In genomic region chr18:55585050-55585449, GRCh38 we compare ENCODE assay signal across 12 cellular contexts. TPM values are rescaled to one million over a fixed set of nuclear protein-coding genes. Genes with fewer than 3 reads are reported as not detected.
DNase-seq lines count a peak whose midpoint lies in the region; ATAC-seq and TF ChIP-seq lines count a peak whose summit lies in the region.
"Had no signal": no experiment of that assay in that cellular context is flagged by ENCODE, and none has a peak within 500 bp of the region (broad histone marks: within the 10 kb centered on the region; RNA-seq: fewer than 3 reads in every experiment).

No MANE protein-coding gene starts in this region.

- H2BK120ac ChIP-seq in H9 (ENCODE audit: low read depth, low read length, poor library complexity, severe bottlenecking): no peak overlapping the region

- H3K36me3 Mint-ChIP-seq in H9 (ENCODE audit: insufficient read depth in 1 of 3, low read depth in 3 of 3) (peaks cover 9 to 35% (median 20%) of the 10 kb centered on the region in 3 experiments; a peak in 6 of 7 replicates), Calu3 (ENCODE audit: insufficient read depth, unreplicated experiment) (peaks cover 5% of the 10 kb centered on the region)

- TF ChIP-seq CTCF in H9 (conservative IDR thresholded peaks at IDR 0.05) (no peak), mammary epithelial cell (conservative IDR thresholded peaks at IDR 0.05 in 1 of 2, IDR thresholded peaks at IDR 0.05 in 1 of 2; ENCODE audit: extremely low read depth in 1 of 2, insufficient read depth in 1 of 2, low read depth in 1 of 2, low read length in 2 of 2) (no peak), lower lobe of right lung (IDR thresholded peaks at IDR 0.05) (no peak), stomach (IDR thresholded peaks at IDR 0.05) (no peak), Calu3 (IDR thresholded peaks at IDR 0.05; ENCODE audit: unreplicated experiment) (no peak)

- DNase-seq in H9 (no peak), mammary epithelial cell (no peak), lower lobe of right lung (no peak), stomach (no peak), anterior cingulate cortex (lab: John Stamatoyannopoulos, UW) (no peak), Calu3 (no peak), SHP77 (lab: John Stamatoyannopoulos, UW) (no peak)
- DNase-seq in effector CD8-positive, alpha-beta T cell (lab: John Stamatoyannopoulos, UW): no peak
- DNase-seq: activated T-cell treated with anti-CD3 and anti-CD28 coated beads for 4 hours; stimulated activated CD4-positive, alpha-beta T cell treated with anti-CD3 and anti-CD28 coated beads, Interleukin-1b, Interleukin-23, amount 100 ng/mL, for 48 hours had no signal

- H2AFZ ChIP-seq in H9 (ENCODE audit: low read length) (no peak overlapping the region), mammary epithelial cell (ENCODE audit: low read depth, low read length) (peak overlapping the region; percentile 75)

- no peak overlapping the region for H2BK5ac ChIP-seq in H9 (ENCODE audit: insufficient read length, low read length)

- H2BK20ac ChIP-seq in H9 (ENCODE audit: low read depth, low read length, poor library complexity, severe bottlenecking): no peak overlapping the region

- no peak overlapping the region for H3K56ac ChIP-seq in H9 (ENCODE audit: insufficient read length, low read depth, low read length)

- no peaks in the 10 kb centered on the region for H3K27me3 Mint-ChIP-seq in H9 (ENCODE audit: low read depth)
- no peaks in the 10 kb centered on the region for H3K27me3 Mint-ChIP-seq in Calu3 (ENCODE audit: unreplicated experiment)
- H3K27me3 Mint-ChIP-seq: dendritic cell treated with granulocyte-macrophage colony-stimulating factor and Interleukin-4, amounts not matched to agents 40 ng/mL and 50 ng/mL, for 4 days had no signal

- H3K9ac ChIP-seq in H9 (ENCODE audit: extremely low read depth, insufficient read length, low read length) (no peak overlapping the region), mammary epithelial cell (ENCODE audit: insufficient read depth, low read length) (no peak overlapping the region)

- H3K9me3 Mint-ChIP-seq in H9 (no peaks in the 10 kb centered on the region), Calu3 (ENCODE audit: low read depth, unreplicated experiment) (no peaks in the 10 kb centered on the region)
- H3K9me3 Mint-ChIP-seq: dendritic cell treated with granulocyte-macrophage colony-stimulating factor and Interleukin-4, amounts not matched to agents 40 ng/mL and 50 ng/mL, for 4 days had no signal

- no peak overlapping the region for H2AK5ac ChIP-seq in H9 (ENCODE audit: insufficient read length, low read length)

- no peak overlapping the region for H4K8ac ChIP-seq in H9 (replicated peaks; ENCODE audit: insufficient read length, low read depth, low read length)

- ATAC-seq in lower lobe of right lung: no peak
- ATAC-seq: HepG2 had no signal

- H3K4me2 ChIP-seq in H9 (ENCODE audit: insufficient read depth, insufficient read length, low read length): peak overlapping the region; percentile 43
- no peak overlapping the region for H3K4me2 ChIP-seq in mammary epithelial cell (ENCODE audit: insufficient read depth, low read depth, low read length)

- H3K4ac ChIP-seq in H9 (ENCODE audit: low read depth, low read length): no peak overlapping the region

- no peak overlapping the region for H3K4me3 ChIP-seq in mammary epithelial cell (replicated peaks in 1 of 3; ENCODE audit: insufficient read depth in 1 of 3, low read depth in 2 of 3, low read length in 3 of 3)
- peak overlapping the region; percentile 74 for H3K4me3 ChIP-seq in lower lobe of right lung
- H3K4me3 ChIP-seq in stomach: peak overlapping the region; percentile 57 to 71 (median 62)

- H3K36me3 ChIP-seq in mammary epithelial cell (ENCODE audit: insufficient read depth, low read length): no peaks in the 10 kb centered on the region
- no peaks in the 10 kb centered on the region for H3K36me3 ChIP-seq in lower lobe of right lung
- no peaks in the 10 kb centered on the region for H3K36me3 ChIP-seq in stomach

- no peak overlapping the region for H4K5ac ChIP-seq in H9 (ENCODE audit: insufficient read length, low read depth, low read length)

- no peak overlapping the region for H3K27ac ChIP-seq in H9 (ENCODE audit: insufficient read length, low read depth, low read length)
- no peak overlapping the region for H3K27ac ChIP-seq in mammary epithelial cell (ENCODE audit: insufficient read depth, low read depth, low read length)
- H3K27ac ChIP-seq in lower lobe of right lung: peak overlapping the region; percentile 50
- peak overlapping the region in 4 of 5 donors; percentile 5 to 91 (median 88) for H3K27ac ChIP-seq in stomach

- peaks cover 9% of the 10 kb centered on the region; the same call in 1 of the 2 replicates for H3K79me2 ChIP-seq in H9 (ENCODE audit: insufficient read depth, low read length)
- peaks cover 3% of the 10 kb centered on the region for H3K79me2 ChIP-seq in mammary epithelial cell (ENCODE audit: insufficient read depth, low read length)

- H3K4me1 ChIP-seq in H9 (ENCODE audit: insufficient read depth, low read length): peaks cover 10% of the 10 kb centered on the region; the same call in 1 of the 2 replicates
- H3K4me1 ChIP-seq in mammary epithelial cell (ENCODE audit: insufficient read depth, low read length): peaks cover 7% of the 10 kb centered on the region
- peaks cover 9% of the 10 kb centered on the region for H3K4me1 ChIP-seq in lower lobe of right lung
- peaks cover 0 to 27% (median 4%) of the 10 kb centered on the region in 4 donors for H3K4me1 ChIP-seq in stomach

- TF ChIP-seq EP300 in stomach (IDR thresholded peaks at IDR 0.05): no peak

- no peaks in the 10 kb centered on the region for H4K20me1 ChIP-seq in H9 (ENCODE audit: control insufficient read depth, insufficient read depth, insufficient read length)
- no peaks in the 10 kb centered on the region for H4K20me1 ChIP-seq in mammary epithelial cell (ENCODE audit: insufficient read depth, low read length)

- no peak overlapping the region for H2BK12ac ChIP-seq in H9 (ENCODE audit: insufficient read length, low read depth, low read length)

- H3K27me3 ChIP-seq in H9 (ENCODE audit: insufficient read depth, low read length) (no peaks in the 10 kb centered on the region), mammary epithelial cell (ENCODE audit: insufficient read depth, low read length) (no peaks in the 10 kb centered on the region), lower lobe of right lung (ENCODE audit: low read depth) (no peaks in the 10 kb centered on the region), stomach (peaks cover 0 to 12% (median 0%) of the 10 kb centered on the region in 3 donors)

- H3T11ph ChIP-seq in H9 (ENCODE audit: low read length): no peak overlapping the region

- no peak overlapping the region for H3K14ac ChIP-seq in H9 (ENCODE audit: insufficient read depth, low read length)

- CTCF ChIA-PET in mammary epithelial cell (lab: Charles Lee; ENCODE audit: low non-redundant PET) (no interaction called here), Calu3 (lab: Charles Lee) (interaction anchor here (0.7 kb wide), 1 partner anchor 685 kb away, joined by 3 read pairs; no protein-coding TSS in a partner anchor)

- H3K23ac ChIP-seq in H9 (ENCODE audit: insufficient read length, low read depth, low read length): no peak overlapping the region

- dilution Hi-C loops in mammary epithelial cell (cut with HindIII; ENCODE audit: low sequenced_read_pairs): no loop called here

- H3K4me3 Mint-ChIP-seq in H9: peak overlapping the region; percentile 86 to 95
- no peak overlapping the region for H3K4me3 Mint-ChIP-seq in Calu3 (ENCODE audit: low read depth, unreplicated experiment)

- peak overlapping the region in 2 of 3 experiments; percentile 32 to 81; a peak in 5 of 7 replicates for H3K27ac Mint-ChIP-seq in H9
- no peak overlapping the region for H3K27ac Mint-ChIP-seq in Calu3 (ENCODE audit: unreplicated experiment)

- H2BK15ac ChIP-seq in H9 (ENCODE audit: low read depth, low read length): no peak overlapping the region

- no peak for TF ChIP-seq POLR2A in stomach (IDR thresholded peaks at IDR 0.05)

- peaks cover 9% of the 10 kb centered on the region for H3K23me2 ChIP-seq in H9 (ENCODE audit: insufficient read length, low read depth, low read length, poor library complexity, severe bottlenecking)

- intact Hi-C loops in mammary epithelial cell (cut with micrococcal nuclease): loop anchor here (5.0 to 10.0 kb wide), 2 partner anchors 177 to 350 kb away; no protein-coding TSS in a partner anchor
- intact Hi-C loops in lower lobe of right lung (cut with DNase I): loop anchor here (10.0 kb wide), 1 partner anchor 190 kb away; no protein-coding TSS in a partner anchor
- intact Hi-C loops in stomach (cut with DNase I; ENCODE audit: low total_unique reads): loop anchor here (5.0 kb wide), 1 partner anchor 168 kb away; no protein-coding TSS in a partner anchor
- intact Hi-C loops in Calu3 (cut with micrococcal nuclease; ENCODE audit: unreplicated experiment): no loop called here

- H3K79me1 ChIP-seq in H9 (ENCODE audit: insufficient read depth, low read depth, low read length, poor library complexity, severe bottlenecking): no peaks in the 10 kb centered on the region

- H3K9me3 ChIP-seq in H9 (ENCODE audit: control insufficient read depth, low read depth, low read length) (no peaks in the 10 kb centered on the region), mammary epithelial cell (replicated peaks; ENCODE audit: insufficient read depth, low read length) (no peaks in the 10 kb centered on the region), lower lobe of right lung (no peaks in the 10 kb centered on the region), stomach (no peaks in the 10 kb centered on the region)

- no TSS peak for BruUV-seq in mammary epithelial cell (replicated peaks; lab: Mats Ljungman, UMichigan)
- no TSS peak for BruUV-seq in Calu3 (replicated peaks; lab: Mats Ljungman, UMichigan)

- no peak overlapping the region for H4K91ac ChIP-seq in H9 (ENCODE audit: insufficient read length, low read depth, low read length)

- no peak overlapping the region for H3K18ac ChIP-seq in H9 (ENCODE audit: insufficient read length, low read depth, low read length)

- in situ Hi-C loops in mammary epithelial cell (cut with MboI; ENCODE audit: low sequenced_read_pairs in 2 of 2): no loop called here

- WGBS in H9 (ENCODE audit: extremely low coverage, insufficient read length, low lambda C conversion rate): no CpG with 5 or more reads among the region's 2 CpGs
- 50% methylated on average over 2 of the region's 2 CpGs for WGBS in mammary epithelial cell (ENCODE audit: low coverage, missing lambda C conversion rate)
- WGBS in stomach, 5 donors: 30 to 50% (median 40%) methylated on average over 2 of the region's 2 CpGs

- H3K4me1 Mint-ChIP-seq in H9: peaks cover 65 to 66% of the 10 kb centered on the region in 2 experiments
- no peaks in the 10 kb centered on the region for H3K4me1 Mint-ChIP-seq in Calu3 (ENCODE audit: low read depth, unreplicated experiment)

RNA-seq across cellular contexts. Expression of gene TCF4, which starts 2.9 kb away (rescaled TPM):
- total RNA-seq in H9 (2021): 85.8 and 99.4 TPM in 2 replicates
- 10 to 100 TPM; 18.0 to 46.7 TPM for total RNA-seq in mammary epithelial cell
- 13.8 TPM for polyA plus RNA-seq in mammary epithelial cell
- polyA minus RNA-seq in mammary epithelial cell: 19.1 TPM
- total RNA-seq in lower lobe of right lung: 112 TPM
- total RNA-seq in stomach: 100 to 1,000 TPM in 2 of 5 donors, 10 to 100 TPM in 2, 1 to 10 TPM in 1; 7.2 to 187 (median 74.1) TPM
- 10 to 100 TPM in 2 of 3 donors, 1 to 10 TPM in 1; 5.1 to 22.1 (median 12.7) TPM for polyA plus RNA-seq in stomach
- 0.21 and 0.37 TPM in 2 replicates for total RNA-seq in Calu3 (2022)
- total RNA-seq: HepG2 had no signal
- polyA plus RNA-seq: HepG2 had no signal

Comparison
In these comparisons a context has a peak if more than half of its experiments do, and no peak if none do; other contexts are left out.
1. H3K27ac ChIP-seq: peak in lower lobe of right lung (single experiment) and stomach (4 of 5); none in H9 (single experiment) and mammary epithelial cell (single experiment).
2. H3K4me3 ChIP-seq: peak in lower lobe of right lung (single experiment) and stomach (4 of 4); none in mammary epithelial cell (0 of 3).